Comparison of ENCODE assay signal across 12 cellular contexts in genomic region chr19:55459551-55459949, GRCh38. TPM values are rescaled to one million over a fixed set of nuclear protein-coding genes. Genes with fewer than 3 reads are reported as not detected.
A peak's percentile ranks its signal among the peaks of the same experiment; 100 is the strongest.
DNase-seq lines count a peak whose midpoint lies in the region; ATAC-seq and TF ChIP-seq lines count a peak whose summit lies in the region.
"Had no signal": no experiment of that assay in that cellular context is flagged by ENCODE, and none has a peak within 500 bp of the region (broad histone marks: within the 10 kb centered on the region; RNA-seq: fewer than 3 reads in every experiment).

No MANE protein-coding gene starts in this region.

- no peaks in the 10 kb centered on the region for H3K9me3 ChIP-seq in Karpas-422 (ENCODE audit: low read length)
- H3K9me3 ChIP-seq in prostate gland, result no peaks in the 10 kb centered on the region

- H3K27me3 ChIP-seq in Karpas-422 (ENCODE audit: low read length) (no peaks in the 10 kb centered on the region), prostate gland (replicated peaks; ENCODE audit: insufficient read depth) (no peaks in the 10 kb centered on the region)

- H3K9ac ChIP-seq in Karpas-422 (ENCODE audit: low read length), result no peak overlapping the region

- DNase-seq in NCI-H187 (lab: John Stamatoyannopoulos, UW), result peak; percentile 51 to 74
- no peak for DNase-seq in NCI-H187 treated with DMSO at 0.1 percent for 48 hours (lab: John Stamatoyannopoulos, UW)
- no peak for DNase-seq in Karpas-422
- no peak for DNase-seq in fibroblast of pulmonary artery (ENCODE audit: low read depth)
- no peak for DNase-seq in prostate gland (ENCODE audit: low spot score)
- no peak for DNase-seq in NCI-H345 treated with DMSO at 0.1 percent for 48 hours (lab: John Stamatoyannopoulos, UW; ENCODE audit: unreplicated experiment)
- DNase-seq in foreskin fibroblast, result no peak
- DNase-seq: activated CD4-positive, alpha-beta T cell treated with anti-CD3 and anti-CD28 coated beads, Interleukin-2, amount 50 U/mL, for 48 hours; NCI-H526 had no signal

- peaks cover 26% of the 10 kb centered on the region for H3K79me2 ChIP-seq in Karpas-422 (ENCODE audit: low read length)

- WGBS in prostate gland, result 56% methylated on average over 8 of the region's 8 CpGs

- H4K20me1 ChIP-seq in Karpas-422 (ENCODE audit: insufficient read depth, low read depth, low read length), result no peaks in the 10 kb centered on the region

- H3K27ac ChIP-seq in Karpas-422 (ENCODE audit: low read length) (no peak overlapping the region), prostate gland (peak overlapping the region; percentile 86 to 88)

- H3K36me3 ChIP-seq in Karpas-422 (ENCODE audit: insufficient read depth, low read length) (no peaks in the 10 kb centered on the region), prostate gland (no peaks in the 10 kb centered on the region)

- peak overlapping the region; percentile 98 for H3K4me2 ChIP-seq in Karpas-422 (ENCODE audit: low read depth, low read length, poor library complexity, severe bottlenecking)

- H3K4me3 ChIP-seq in Karpas-422 (ENCODE audit: low read length), result no peak overlapping the region
- peak overlapping the region; percentile 92 for H3K4me3 ChIP-seq in fibroblast of pulmonary artery (replicated peaks; ENCODE audit: low read depth, low read length)
- H3K4me3 ChIP-seq in prostate gland, result no peak overlapping the region
- peak overlapping the region in 1 of 2 donors; percentile 88 for H3K4me3 ChIP-seq in foreskin fibroblast (ENCODE audit: low read depth in 1 of 2, low read length in 2 of 2)

- TF ChIP-seq CTCF in fibroblast of pulmonary artery (IDR thresholded peaks at IDR 0.05; ENCODE audit: low read length, missing control alignments) (no peak), prostate gland (IDR thresholded peaks at IDR 0.05) (no peak), foreskin fibroblast (IDR thresholded peaks at IDR 0.05; ENCODE audit: low read depth, low read length) (no peak)

- H2AFZ ChIP-seq in Karpas-422 (ENCODE audit: low read length), result no peak overlapping the region

- H3K4me1 ChIP-seq in Karpas-422 (ENCODE audit: low read length) (peaks cover 18% of the 10 kb centered on the region), prostate gland (replicated peaks) (no peaks in the 10 kb centered on the region)

- no peaks in the 10 kb centered on the region for H3K9me2 ChIP-seq in Karpas-422 (replicated peaks; ENCODE audit: insufficient read depth, low read length)

- no peak for TF ChIP-seq POLR2A in prostate gland (IDR thresholded peaks at IDR 0.05)

- no peak for ATAC-seq in HG02885 (IDR thresholded peaks at IDR 0.05; ENCODE audit: poor library complexity, unreplicated experiment)

- intact Hi-C loops in prostate gland (cut with DNase I), result no loop called here

RNA-seq across cellular contexts. Expression of gene ISOC2, which starts 1.9 kb away (rescaled TPM):
- total RNA-seq in Karpas-422 (2014; rRNA removed; shearing (Covaris generic); ENCODE audit: low replicate concordance), result 102 and 151 TPM in 2 replicates
- total RNA-seq in prostate gland, result 100 to 1,000 TPM in 1 of 2 donors, 10 to 100 TPM in 1; 85.1 to 117 TPM

RNA-seq across cellular contexts. Expression of gene C19orf85, which starts 5.0 kb away (rescaled TPM):
- not detected in 2 replicates for total RNA-seq in Karpas-422 (2014; rRNA removed; shearing (Covaris generic); ENCODE audit: low replicate concordance)
- not detected for total RNA-seq in prostate gland
- total RNA-seq: A172, M059J had no signal

RNA-seq across cellular contexts. Expression of gene SHISA7, which starts 16.4 kb away (rescaled TPM):
- not detected in 2 replicates for total RNA-seq in Karpas-422 (2014; rRNA removed; shearing (Covaris generic); ENCODE audit: low replicate concordance)
- not detected for total RNA-seq in prostate gland
- total RNA-seq: A172, M059J had no signal

RNA-seq across cellular contexts. Expression of gene ZNF628, which starts 16.9 kb away (rescaled TPM):
- total RNA-seq in Karpas-422 (2014; rRNA removed; shearing (Covaris generic); ENCODE audit: low replicate concordance), result 1.1 and 6.2 TPM in 2 replicates
- total RNA-seq in prostate gland, result 10 to 100 TPM; 10.9 to 66.4 TPM

RNA-seq across cellular contexts. Expression of gene NAT14, which starts 25.4 kb away (rescaled TPM):
- 29.7 and 57.2 TPM in 2 replicates for total RNA-seq in Karpas-422 (2014; rRNA removed; shearing (Covaris generic); ENCODE audit: low replicate concordance)
- 10 to 100 TPM; 10.8 to 19.8 TPM for total RNA-seq in prostate gland

Comparison
In these comparisons a context has a peak if more than half of its experiments do, and no peak if none do; other contexts are left out.
1. DNase-seq: peak in NCI-H187 (2 of 2); none in NCI-H187 treated with DMSO at 0.1 percent for 48 hours (single experiment), Karpas-422 (single experiment), fibroblast of pulmonary artery (single experiment), prostate gland (single experiment), NCI-H345 treated with DMSO at 0.1 percent for 48 hours (single experiment) and foreskin fibroblast (0 of 2).